22 cellular contexts compared by ENCODE assay signal in genomic region chr20:32749914-32750637, GRCh38. TPM values are rescaled to one million over a fixed set of nuclear protein-coding genes. Genes with fewer than 3 reads are reported as not detected.
DNase-seq lines count a peak whose midpoint lies in the region; ATAC-seq, FAIRE-seq and TF ChIP-seq lines count a peak whose summit lies in the region.
"Had no signal": no experiment of that assay in that cellular context is flagged by ENCODE, and none has a peak within 500 bp of the region (broad histone marks: within the 10 kb centered on the region; RNA-seq: fewer than 3 reads in every experiment).

No MANE protein-coding gene starts in this region.

- ATAC-seq in central memory CD8-positive, alpha-beta T cell (replicated peaks; ENCODE audit: extremely low read depth, poor library complexity, severe bottlenecking) = no peak
- ATAC-seq in pancreas = no peak
- ATAC-seq: Right ventricle myocardium inferior had no signal

- H3K9me3 Mint-ChIP-seq in central memory CD8-positive, alpha-beta T cell = no peaks in the 10 kb centered on the region
- no peaks in the 10 kb centered on the region for H3K9me3 Mint-ChIP-seq in type B pancreatic cell
- H3K9me3 Mint-ChIP-seq: activated naive CD8-positive, alpha-beta T cell treated with anti-CD3 and anti-CD28 coated beads, Interleukin-2, amount 10 ng/mL, durations not matched to agents 7 days and 5 days had no signal

- peak overlapping the region; percentile 25 for H3K27ac Mint-ChIP-seq in central memory CD8-positive, alpha-beta T cell (ENCODE audit: low read depth)
- H3K27ac Mint-ChIP-seq in type B pancreatic cell = peak overlapping the region; percentile 22
- H3K27ac Mint-ChIP-seq: activated naive CD8-positive, alpha-beta T cell treated with anti-CD3 and anti-CD28 coated beads, Interleukin-2, amount 10 ng/mL, durations not matched to agents 7 days and 5 days; progenitor cell of endocrine pancreas had no signal

- H3K4me3 Mint-ChIP-seq in central memory CD8-positive, alpha-beta T cell = no peak overlapping the region
- no peak overlapping the region for H3K4me3 Mint-ChIP-seq in type B pancreatic cell
- H3K4me3 Mint-ChIP-seq: activated naive CD8-positive, alpha-beta T cell treated with anti-CD3 and anti-CD28 coated beads, Interleukin-2, amount 10 ng/mL, durations not matched to agents 7 days and 5 days had no signal

- peak; percentile 21 for DNase-seq in NCI-H82 (lab: John Stamatoyannopoulos, UW)
- DNase-seq in NCI-H82 treated with DMSO at 0.1 percent for 48 hours (lab: John Stamatoyannopoulos, UW; ENCODE audit: unreplicated experiment) = no peak
- no peak for DNase-seq in central memory CD8-positive, alpha-beta T cell (ENCODE audit: low spot score in 2 of 2)
- DNase-seq in iPS-NIHi7 (ENCODE audit: extremely low spot score) = peak; percentile 72
- no peak for DNase-seq in type B pancreatic cell (ENCODE audit: extremely low spot score, unreplicated experiment)
- no peak for DNase-seq in NCI-H774 (lab: John Stamatoyannopoulos, UW)
- no peak for DNase-seq in transverse colon
- no peak for DNase-seq in pancreas
- DNase-seq: 8988T; activated CD8-positive, alpha-beta memory T cell treated with anti-CD3 and anti-CD28 coated beads for 24 hours; activated naive CD8-positive, alpha-beta T cell treated with anti-CD3 and anti-CD28 coated beads, Interleukin-2, amount 10 ng/mL, durations not matched to agents 7 days and 5 days; effector CD8-positive, alpha-beta T cell; GM23248; NCI-H1436; NCI-H226; spleen; T-helper 1 cell; WERI-Rb-1 had no signal

- no peak overlapping the region for H3K27ac ChIP-seq in transverse colon
- H3K27ac ChIP-seq in pancreas = no peak overlapping the region
- H3K27ac ChIP-seq: BLaER1, GM23248, WERI-Rb-1 had no signal

- TF ChIP-seq EP300 in transverse colon (IDR thresholded peaks at IDR 0.05; ENCODE audit: low read depth) = no peak

- WGBS in transverse colon (ENCODE audit: low coverage in 1 of 2), 2 donors = 76 to 83% methylated on average over 4 to 11 of the region's 11 CpGs
- WGBS in pancreas, 2 donors = 83 to 84% methylated on average over 11 of the region's 11 CpGs

- no peak for FAIRE-seq in pancreas (lab: Jason Lieb, UNC)
- FAIRE-seq: bronchial epithelial cell had no signal

- no peaks in the 10 kb centered on the region for H3K36me3 Mint-ChIP-seq in central memory CD8-positive, alpha-beta T cell (ENCODE audit: insufficient read depth)
- H3K36me3 Mint-ChIP-seq in type B pancreatic cell = no peaks in the 10 kb centered on the region
- H3K36me3 Mint-ChIP-seq: activated naive CD8-positive, alpha-beta T cell treated with anti-CD3 and anti-CD28 coated beads, Interleukin-2, amount 10 ng/mL, durations not matched to agents 7 days and 5 days had no signal

- intact Hi-C loops in transverse colon (cut with DNase I; ENCODE audit: low total_unique reads) (no loop called here), pancreas (cut with DNase I) (no loop called here)

- no peaks in the 10 kb centered on the region for H3K27me3 ChIP-seq in transverse colon
- H3K27me3 ChIP-seq in pancreas = no peaks in the 10 kb centered on the region
- H3K27me3 ChIP-seq: BLaER1, spleen had no signal

- H3K36me3 ChIP-seq in transverse colon = no peaks in the 10 kb centered on the region
- H3K36me3 ChIP-seq in pancreas = no peaks in the 10 kb centered on the region
- H3K36me3 ChIP-seq: BLaER1, spleen, WERI-Rb-1 had no signal

- H3K9me3 ChIP-seq in transverse colon (no peaks in the 10 kb centered on the region), pancreas (no peaks in the 10 kb centered on the region)
- H3K9me3 ChIP-seq: BLaER1, spleen had no signal

- no peak for TF ChIP-seq CTCF in type B pancreatic cell (conservative IDR thresholded peaks at IDR 0.05)
- TF ChIP-seq CTCF in transverse colon (IDR thresholded peaks at IDR 0.05) = no peak
- no peak for TF ChIP-seq CTCF in pancreas (IDR thresholded peaks at IDR 0.05)

- in situ Hi-C loops in transverse colon (cut with MboI; ENCODE audit: low pct_ligation_motif_present in 1 of 4, low pct_unique_long_range_greater_than_20kb in 1 of 4, low sequenced_read_pairs in 3 of 4) = no loop called here

- H3K4me3 ChIP-seq in transverse colon (no peak overlapping the region), pancreas (no peak overlapping the region)
- H3K4me3 ChIP-seq: BLaER1, GM23248, spleen had no signal

- H3K27me3 Mint-ChIP-seq in central memory CD8-positive, alpha-beta T cell = no peaks in the 10 kb centered on the region
- no peaks in the 10 kb centered on the region for H3K27me3 Mint-ChIP-seq in type B pancreatic cell
- H3K27me3 Mint-ChIP-seq: activated naive CD8-positive, alpha-beta T cell treated with anti-CD3 and anti-CD28 coated beads, Interleukin-2, amount 10 ng/mL, durations not matched to agents 7 days and 5 days had no signal

- H3K4me1 ChIP-seq in transverse colon (no peaks in the 10 kb centered on the region), pancreas (no peaks in the 10 kb centered on the region)

- H3K4me1 Mint-ChIP-seq in central memory CD8-positive, alpha-beta T cell = no peaks in the 10 kb centered on the region
- peaks cover 30% of the 10 kb centered on the region for H3K4me1 Mint-ChIP-seq in type B pancreatic cell (ENCODE audit: unreplicated experiment)
- H3K4me1 Mint-ChIP-seq: activated naive CD8-positive, alpha-beta T cell treated with anti-CD3 and anti-CD28 coated beads, Interleukin-2, amount 10 ng/mL, durations not matched to agents 7 days and 5 days had no signal

- no peak for TF ChIP-seq POLR2A in transverse colon (IDR thresholded peaks at IDR 0.05)

RNA-seq across cellular contexts. Expression of gene COMMD7, which starts 6.8 kb away (rescaled TPM):
- 72.3 and 82.3 TPM in 2 replicates for total RNA-seq in type B pancreatic cell (ENCODE audit: low replicate concordance)
- 10 to 100 TPM; 14.3 to 24.8 (median 20.2) TPM for total RNA-seq in transverse colon
- 10 to 100 TPM; 12.9 to 25.7 (median 15.9) TPM for total RNA-seq in pancreas
- 10 to 100 TPM; 26.8 to 29.1 TPM for polyA plus RNA-seq in pancreas

RNA-seq across cellular contexts. Expression of gene DNMT3B, which starts 12.1 kb away (rescaled TPM):
- 18.2 and 19.7 TPM in 2 replicates for total RNA-seq in type B pancreatic cell (ENCODE audit: low replicate concordance)
- 1 to 10 TPM in 1 of 4 donors, under 1 TPM in 3; 0.37 to 6.8 (median 0.67) TPM for total RNA-seq in transverse colon
- total RNA-seq in pancreas = 1 to 10 TPM; 2.0 to 5.1 (median 3.8) TPM
- 1 to 10 TPM; 2.4 to 3.4 TPM for polyA plus RNA-seq in pancreas

Comparison
In these comparisons a context has a peak if more than half of its experiments do, and no peak if none do; other contexts are left out.
1. DNase-seq: peak in NCI-H82 (single experiment) and iPS-NIHi7 (single experiment); none in NCI-H82 treated with DMSO at 0.1 percent for 48 hours (single experiment), central memory CD8-positive, alpha-beta T cell (0 of 2), type B pancreatic cell (single experiment), NCI-H774 (single experiment), transverse colon (single experiment) and pancreas (0 of 6).